Comparison of ENCODE assay signal across 12 cellular contexts in genomic region chr1:64960731-64961130, GRCh38. TPM values are rescaled to one million over a fixed set of nuclear protein-coding genes. Genes with fewer than 3 reads are reported as not detected.
DNase-seq lines count a peak whose midpoint lies in the region; ATAC-seq lines count a peak whose summit lies in the region.
"Had no signal": no experiment of that assay in that cellular context is flagged by ENCODE, and none has a peak within 500 bp of the region (broad histone marks: within the 10 kb centered on the region; RNA-seq: fewer than 3 reads in every experiment).

No MANE protein-coding gene starts in this region.

- peaks cover 72% of the 10 kb centered on the region for H3K4me1 Mint-ChIP-seq in activated T-cell treated with anti-CD3 and anti-CD28 coated beads, Interleukin-2, amount 50 U/mL, for 24 hours (ENCODE audit: low read depth)
- H3K4me1 Mint-ChIP-seq in stimulated activated naive B cell treated with anti-CD40 and anti-IgM and Interleukin-4, amounts not matched to agents 10 μg/mL and 1 μg/mL and 100 μg/mL, for 72 hours: peaks cover 46 to 53% of the 10 kb centered on the region in 2 donors

- DNase-seq in activated T-cell treated with anti-CD3 and anti-CD28 coated beads, Interleukin-2, amount 50 U/mL, for 24 hours: no peak
- DNase-seq in activated T-cell treated with anti-CD3 and anti-CD28 coated beads, Interleukin-2, amount 50 U/mL, for 48 hours: no peak
- DNase-seq in stimulated activated naive B cell treated with anti-CD40 and anti-IgM and Interleukin-4, amounts not matched to agents 10 μg/mL and 1 μg/mL and 100 μg/mL, for 72 hours: no peak
- DNase-seq in foreskin melanocyte: no peak
- DNase-seq in left colon: no peak
- DNase-seq in amygdala (lab: John Stamatoyannopoulos, UW): no peak
- DNase-seq: activated CD4-positive, alpha-beta T cell treated with anti-CD3 and anti-CD28 coated beads, Interleukin-2, amount 50 U/mL, for 48 hours; H7; kidney glomerular epithelial cell; small intestine had no signal

- no peaks in the 10 kb centered on the region for H3K9me3 Mint-ChIP-seq in activated T-cell treated with anti-CD3 and anti-CD28 coated beads, Interleukin-2, amount 50 U/mL, for 24 hours
- no peaks in the 10 kb centered on the region for H3K9me3 Mint-ChIP-seq in stimulated activated naive B cell treated with anti-CD40 and anti-IgM and Interleukin-4, amounts not matched to agents 10 μg/mL and 1 μg/mL and 100 μg/mL, for 72 hours

- H3K27me3 Mint-ChIP-seq in activated T-cell treated with anti-CD3 and anti-CD28 coated beads, Interleukin-2, amount 50 U/mL, for 24 hours: no peaks in the 10 kb centered on the region
- no peaks in the 10 kb centered on the region for H3K27me3 Mint-ChIP-seq in stimulated activated naive B cell treated with anti-CD40 and anti-IgM and Interleukin-4, amounts not matched to agents 10 μg/mL and 1 μg/mL and 100 μg/mL, for 72 hours

- ATAC-seq in HG02610 (IDR thresholded peaks at IDR 0.05; ENCODE audit: unreplicated experiment): peak; percentile 58
- peak; percentile 51 for ATAC-seq in HG03575 (IDR thresholded peaks at IDR 0.05; ENCODE audit: extremely low read depth, insufficient number of reproducible peaks, low FRiP score, unreplicated experiment)
- ATAC-seq in stimulated activated naive B cell treated with anti-CD40 and anti-IgM and Interleukin-4, amounts not matched to agents 10 μg/mL and 1 μg/mL and 100 μg/mL, for 72 hours (replicated peaks): peak; percentile 58 to 69
- no peak for ATAC-seq in left colon

- H3K4me3 Mint-ChIP-seq in activated T-cell treated with anti-CD3 and anti-CD28 coated beads, Interleukin-2, amount 50 U/mL, for 24 hours: peak overlapping the region; percentile 23
- peak overlapping the region; percentile 42 to 64 for H3K4me3 Mint-ChIP-seq in stimulated activated naive B cell treated with anti-CD40 and anti-IgM and Interleukin-4, amounts not matched to agents 10 μg/mL and 1 μg/mL and 100 μg/mL, for 72 hours

- peak overlapping the region; percentile 90 for H3K27ac Mint-ChIP-seq in activated T-cell treated with anti-CD3 and anti-CD28 coated beads, Interleukin-2, amount 50 U/mL, for 24 hours
- H3K27ac Mint-ChIP-seq in stimulated activated naive B cell treated with anti-CD40 and anti-IgM and Interleukin-4, amounts not matched to agents 10 μg/mL and 1 μg/mL and 100 μg/mL, for 72 hours: peak overlapping the region; percentile 79

- peaks cover 7% of the 10 kb centered on the region for H3K36me3 Mint-ChIP-seq in activated T-cell treated with anti-CD3 and anti-CD28 coated beads, Interleukin-2, amount 50 U/mL, for 24 hours (ENCODE audit: low read depth)
- peaks cover 2 to 6% of the 10 kb centered on the region in 2 donors for H3K36me3 Mint-ChIP-seq in stimulated activated naive B cell treated with anti-CD40 and anti-IgM and Interleukin-4, amounts not matched to agents 10 μg/mL and 1 μg/mL and 100 μg/mL, for 72 hours

- intact Hi-C loops in left colon (cut with DNase I, micrococcal nuclease): loop anchor here in 1 of 2 donors (10.0 kb wide), 1 partner anchor 106 kb away; no protein-coding TSS in a partner anchor

RNA-seq across cellular contexts. Expression of gene JAK1, which starts 5.6 kb away (rescaled TPM):
- 100 to 1,000 TPM in 1 of 2 donors, 10 to 100 TPM in 1; 84.3 to 117 TPM for total RNA-seq in left colon
